ENCODE assay signal across 8 cellular contexts in genomic region chr2:235779444-235779896, GRCh38.
DNase-seq lines count a peak whose midpoint lies in the region; ATAC-seq and FAIRE-seq lines count a peak whose summit lies in the region.

No MANE protein-coding gene starts in this region.

- POLR2A ChIA-PET in activated CD8-positive, alpha-beta T cell treated with anti-CD3 and anti-CD28 coated beads, Interleukin-2, amount 10 ng/mL, durations not matched to agents 7 days and 5 days (lab: Charles Lee) = interaction anchor here (0.6 kb wide), 1 partner anchor 404 kb away, joined by 3 read pairs; no protein-coding TSS in a partner anchor

- H3K9me3 Mint-ChIP-seq in activated CD8-positive, alpha-beta T cell treated with anti-CD3 and anti-CD28 coated beads, Interleukin-2, amount 10 ng/mL, durations not matched to agents 7 days and 5 days (ENCODE audit: insufficient read depth) = no peaks in the 10 kb centered on the region

- peak; percentile 69 for ATAC-seq in HG02981 (IDR thresholded peaks at IDR 0.05; ENCODE audit: unreplicated experiment)
- peak; percentile 74 for ATAC-seq in activated CD8-positive, alpha-beta T cell treated with anti-CD3 and anti-CD28 coated beads, Interleukin-2, amount 10 ng/mL, durations not matched to agents 7 days and 5 days
- no peak for ATAC-seq in GM18858 (IDR thresholded peaks at IDR 0.05; ENCODE audit: unreplicated experiment)

- FAIRE-seq in G401.6 (lab: Jason Lieb, UNC) (peak; percentile 93), endometrium (lab: Jason Lieb, UNC) (peak; percentile 12)

- H3K4me1 Mint-ChIP-seq in activated CD8-positive, alpha-beta T cell treated with anti-CD3 and anti-CD28 coated beads, Interleukin-2, amount 10 ng/mL, durations not matched to agents 7 days and 5 days (ENCODE audit: low read depth) = no peaks in the 10 kb centered on the region

- CTCF ChIA-PET in activated CD8-positive, alpha-beta T cell treated with anti-CD3 and anti-CD28 coated beads, Interleukin-2, amount 10 ng/mL, durations not matched to agents 7 days and 5 days (lab: Charles Lee) = interaction anchor here (0.7 to 2.8 kb wide), 17 partner anchors 9 to 790 kb away, joined by 3 to 48 read pairs (median 4); partner anchors contain the start of gene ACKR3

- peaks cover 3% of the 10 kb centered on the region for H3K27me3 Mint-ChIP-seq in activated CD8-positive, alpha-beta T cell treated with anti-CD3 and anti-CD28 coated beads, Interleukin-2, amount 10 ng/mL, durations not matched to agents 7 days and 5 days (ENCODE audit: low read depth)

- DNase-seq in NCI-H510A (lab: John Stamatoyannopoulos, UW) (peak; percentile 29), midbrain (lab: John Stamatoyannopoulos, UW) (peak; percentile 81)
- DNase-seq in activated CD8-positive, alpha-beta T cell treated with anti-CD3 and anti-CD28 coated beads, Interleukin-2, amount 10 ng/mL, durations not matched to agents 7 days and 5 days = peak; percentile 73
- DNase-seq in stimulated activated CD8-positive, alpha-beta memory T cell treated with anti-CD3 and anti-CD28 coated beads, Interleukin-7, amount 100 ng/mL, for 48 hours (ENCODE audit: extremely low read depth in 1 of 2, low read depth in 1 of 2) = peak; percentile 32 to 51

- no peak overlapping the region for H3K27ac Mint-ChIP-seq in activated CD8-positive, alpha-beta T cell treated with anti-CD3 and anti-CD28 coated beads, Interleukin-2, amount 10 ng/mL, durations not matched to agents 7 days and 5 days

- no peak overlapping the region for H3K4me3 Mint-ChIP-seq in activated CD8-positive, alpha-beta T cell treated with anti-CD3 and anti-CD28 coated beads, Interleukin-2, amount 10 ng/mL, durations not matched to agents 7 days and 5 days

- H3K36me3 Mint-ChIP-seq in activated CD8-positive, alpha-beta T cell treated with anti-CD3 and anti-CD28 coated beads, Interleukin-2, amount 10 ng/mL, durations not matched to agents 7 days and 5 days (ENCODE audit: low read depth) = no peaks in the 10 kb centered on the region

Comparison
In these comparisons a context has a peak if more than half of its experiments do, and no peak if none do; other contexts are left out.
1. DNase-seq: peak in every context shown above with its lines; median percentile 81 in midbrain; 73 in activated CD8-positive, alpha-beta T cell treated with anti-CD3 and anti-CD28 coated beads, Interleukin-2, amount 10 ng/mL, durations not matched to agents 7 days and 5 days; 42 in stimulated activated CD8-positive, alpha-beta memory T cell treated with anti-CD3 and anti-CD28 coated beads, Interleukin-7, amount 100 ng/mL, for 48 hours; 29 in NCI-H510A.